Comparison of ENCODE assay signal across 1 cellular context in genomic region chr19:36771275-36772231, GRCh38.
A peak's percentile ranks its signal among the peaks of the same experiment; 100 is the strongest.
TF ChIP-seq lines count a peak whose summit lies in the region.

No MANE protein-coding gene starts in this region.

TF ChIP-seq in K562, 482 proteins besides CTCF, POLR2A, EP300 and RAD21 (continued from another document and continues in another):
- TF ChIP-seq ZNF707 (CRISPR knock-in tag; conservative IDR thresholded peaks at IDR 0.05) (no peak), TAF7 (tag; IDR thresholded peaks at IDR 0.05) (no peak), CHD7 (IDR thresholded peaks at IDR 0.05; ENCODE audit: low read depth, low read length) (no peak), GTF2B (IDR thresholded peaks at IDR 0.05; ENCODE audit: extremely low read depth, insufficient read length) (no peak), GATA2 (CRISPR knock-in tag; IDR thresholded peaks at IDR 0.05) (peak; percentile 46), LEF1 (IDR thresholded peaks at IDR 0.05) (no peak), DNMT1 (IDR thresholded peaks at IDR 0.05) (no peak), SOX6 (IDR thresholded peaks at IDR 0.05) (no peak), GATAD2B (IDR thresholded peaks at IDR 0.05; ENCODE audit: borderline replicate concordance) (no peak), HIVEP1 (CRISPR knock-in tag; IDR thresholded peaks at IDR 0.05) (no peak), ZNF316 (IDR thresholded peaks at IDR 0.05) (no peak), ATF2 (CRISPR knock-in tag; IDR thresholded peaks at IDR 0.05) (no peak), TAL1 (IDR thresholded peaks at IDR 0.05) (no peak; the same call in 1 of the 2 replicates), SP2 (IDR thresholded peaks at IDR 0.05; ENCODE audit: extremely low read depth, low read depth, low read length, poor library complexity, severe bottlenecking) (no peak), HDAC1 (IDR thresholded peaks at IDR 0.05) (no peak; a peak in 1 of 4 replicates), CLOCK (CRISPR knock-in tag; IDR thresholded peaks at IDR 0.05; ENCODE audit: borderline replicate concordance) (no peak), RBBP5 (IDR thresholded peaks at IDR 0.05; ENCODE audit: borderline replicate concordance, insufficient read depth, low read length, poor library complexity, severe bottlenecking) (no peak), POLR3G (IDR thresholded peaks at IDR 0.05; ENCODE audit: extremely low read depth, insufficient read length, insufficient replicate concordance) (no peak), RBM34 (IDR thresholded peaks at IDR 0.05; ENCODE audit: borderline replicate concordance, insufficient read depth, low read length) (no peak), ZNF280A (IDR thresholded peaks at IDR 0.05; ENCODE audit: low read depth, partially characterized antibody) (no peak), ZNF586 (CRISPR knock-in tag; conservative IDR thresholded peaks at IDR 0.05) (no peak), YY1 (IDR thresholded peaks at IDR 0.05; ENCODE audit: borderline replicate concordance in 1 of 3, control insufficient read depth in 1 of 3, extremely low read depth in 1 of 3, insufficient read depth in 3 of 3, insufficient read length in 1 of 3, insufficient replicate concordance in 2 of 3, low read depth in 1 of 3, low read length in 2 of 3) (peak in 1 of 3 experiments; percentile 19), SMAD1 (IDR thresholded peaks at IDR 0.05; ENCODE audit: low read depth, low read length, partially characterized antibody) (no peak), SRSF3 (IDR thresholded peaks at IDR 0.05; ENCODE audit: insufficient read depth, low read length) (no peak), RNF219 (CRISPR knock-in tag; IDR thresholded peaks at IDR 0.05) (no peak), GTF2E2 (tag; IDR thresholded peaks at IDR 0.05) (no peak), ETV1 (tag; conservative IDR thresholded peaks at IDR 0.05; ENCODE audit: low read depth) (peak; percentile 57; the same call in 1 of the 2 replicates), CBX3 (IDR thresholded peaks at IDR 0.05; ENCODE audit: borderline replicate concordance in 1 of 2, low read length in 2 of 2) (0 out of 3 replicates have a peak, but pooled peaks of 1 of the 2 experiments have one; percentile 6), TRIM24 (IDR thresholded peaks at IDR 0.05) (no peak), ZNF184 (CRISPR knock-in tag; IDR thresholded peaks at IDR 0.05) (no peak), KHSRP (IDR thresholded peaks at IDR 0.05) (no peak), SMARCA4 (IDR thresholded peaks at IDR 0.05) (no peak; the same call in 1 of the 2 replicates), RFX1 (IDR thresholded peaks at IDR 0.05) (peak; percentile 76), SMARCA5 (IDR thresholded peaks at IDR 0.05) (no peak), PTRF (tag; IDR thresholded peaks at IDR 0.05) (no peak), KAT7 (CRISPR knock-in tag; IDR thresholded peaks at IDR 0.05; ENCODE audit: borderline replicate concordance) (no peak), NKRF (IDR thresholded peaks at IDR 0.05; ENCODE audit: borderline replicate concordance) (no peak), POLR2AphosphoS5 (IDR thresholded peaks at IDR 0.05; ENCODE audit: control insufficient read depth, insufficient read depth, low read depth, low read length) (no peak; the same call in 1 of the 2 replicates)
